ENCODE assay signal across 30 cellular contexts in genomic region chr10:99758241-99758891, GRCh38. TPM values are rescaled to one million over a fixed set of nuclear protein-coding genes. Genes with fewer than 3 reads are reported as not detected.
DNase-seq lines count a peak whose midpoint lies in the region; ATAC-seq and TF ChIP-seq lines count a peak whose summit lies in the region.
"Had no signal": no experiment of that assay in that cellular context is flagged by ENCODE, and none has a peak within 500 bp of the region (broad histone marks: within the 10 kb centered on the region; RNA-seq: fewer than 3 reads in every experiment).

No MANE protein-coding gene starts in this region.

- no peaks in the 10 kb centered on the region for H3K9me3 Mint-ChIP-seq in endothelial cell (ENCODE audit: unreplicated experiment)
- H3K9me3 Mint-ChIP-seq: activated naive CD4-positive, alpha-beta T cell treated with anti-CD3 and anti-CD28 coated beads, Interleukin-2, amount 10 ng/mL, durations not matched to agents 7 days and 5 days; GM23338 had no signal

- no peak for TF ChIP-seq POLR2A in HCT116 (IDR thresholded peaks at IDR 0.05; ENCODE audit: borderline replicate concordance, extremely low read depth, insufficient read depth, insufficient read length)
- TF ChIP-seq POLR2A in esophagus muscularis mucosa (IDR thresholded peaks at IDR 0.05; ENCODE audit: low read depth), result no peak

- H3K79me2 ChIP-seq in HCT116 (ENCODE audit: insufficient read depth, low read length) (0 out of 2 replicates have a peak, but pooled peaks cover 3% of the 10 kb centered on the region), hepatocyte (peaks cover 2% of the 10 kb centered on the region)

- H3K4me2 ChIP-seq in HCT116 (ENCODE audit: low read length) (no peak overlapping the region), hepatocyte (no peak overlapping the region)
- H3K4me2 ChIP-seq: GM23338, PC-9 had no signal

- TF ChIP-seq CTCF in HCT116 (IDR thresholded peaks at IDR 0.05 in 2 of 3, conservative IDR thresholded peaks at IDR 0.05 in 1 of 3; ENCODE audit: borderline replicate concordance in 1 of 3, insufficient read depth in 1 of 3, low read depth in 2 of 3, low read length in 2 of 3), result no peak
- no peak for TF ChIP-seq CTCF in choroid plexus epithelial cell (conservative IDR thresholded peaks at IDR 0.05; ENCODE audit: low read depth, low read length)
- no peak for TF ChIP-seq CTCF in hepatocyte (IDR thresholded peaks at IDR 0.05; ENCODE audit: poor library complexity)
- TF ChIP-seq CTCF in esophagus muscularis mucosa (IDR thresholded peaks at IDR 0.05), result no peak
- no peak for TF ChIP-seq CTCF in endothelial cell (IDR thresholded peaks at IDR 0.05; ENCODE audit: unreplicated experiment)

- H3K9me2 ChIP-seq in HCT116 (ENCODE audit: insufficient read depth) (no peaks in the 10 kb centered on the region), hepatocyte (replicated peaks; ENCODE audit: insufficient read depth) (no peaks in the 10 kb centered on the region)

- peak overlapping the region; percentile 97 for H3K27ac ChIP-seq in HCT116 (ENCODE audit: low read depth, low read length)
- H3K27ac ChIP-seq in hepatocyte, result peak overlapping the region; percentile 17
- H3K27ac ChIP-seq in esophagus muscularis mucosa (replicated peaks in 1 of 4), result peak overlapping the region in 1 of 4 donors; percentile 13
- no peak overlapping the region for H3K27ac ChIP-seq in aorta (ENCODE audit: low read depth in 1 of 2, low read length in 2 of 2)
- H3K27ac ChIP-seq: PC-9, upper lobe of left lung had no signal

- POLR2A ChIA-PET in HCT116 (lab: Charles Lee), result no interaction called here

- H4K20me1 ChIP-seq in HCT116 (ENCODE audit: insufficient read depth) (no peaks in the 10 kb centered on the region), hepatocyte (ENCODE audit: insufficient read depth, poor library complexity, severe bottlenecking) (no peaks in the 10 kb centered on the region)

- H3K27me3 Mint-ChIP-seq in endothelial cell (ENCODE audit: unreplicated experiment), result no peaks in the 10 kb centered on the region
- H3K27me3 Mint-ChIP-seq: activated CD4-positive, alpha-beta memory T cell treated with anti-CD3 and anti-CD28 coated beads for 36 hours; activated naive CD4-positive, alpha-beta T cell treated with anti-CD3 and anti-CD28 coated beads, Interleukin-2, amount 10 ng/mL, durations not matched to agents 7 days and 5 days; naive thymus-derived CD8-positive, alpha-beta T cell; stimulated activated naive B cell treated with anti-CD40 and anti-IgM and Interleukin-4, amounts not matched to agents 10 μg/mL and 1 μg/mL and 100 μg/mL, for 72 hours had no signal

- no TSS peak for BruUV-seq in HCT116 (replicated peaks; lab: Mats Ljungman, UMichigan)

- no peak for DNase-seq in HCT116 (ENCODE audit: low read depth, low spot score)
- peak; percentile 22 for DNase-seq in choroid plexus epithelial cell (ENCODE audit: low read depth)
- DNase-seq in hepatocyte (ENCODE audit: low spot score), result no peak
- DNase-seq in stromal cell of bone marrow (ENCODE audit: low read depth), result peak; percentile 18
- DNase-seq in esophagus muscularis mucosa (ENCODE audit: extremely low spot score), result no peak
- no peak for DNase-seq in aorta
- DNase-seq in endothelial cell (ENCODE audit: low spot score), result no peak
- DNase-seq: activated CD4-positive, alpha-beta memory T cell treated with anti-CD3 and anti-CD28 coated beads for 36 hours; activated CD4-positive, alpha-beta T cell treated with anti-CD3 and anti-CD28 coated beads for 1 hour; activated CD8-positive, alpha-beta memory T cell treated with anti-CD3 and anti-CD28 coated beads, Interleukin-2, amount 50 U/mL, for 4 hours; activated naive CD4-positive, alpha-beta T cell treated with anti-CD3 and anti-CD28 coated beads, Interleukin-2, amount 10 ng/mL, durations not matched to agents 7 days and 5 days; amniotic stem cell; DMS79; effector CD4-positive, alpha-beta T cell; hippocampal formation; KG1; naive thymus-derived CD8-positive, alpha-beta T cell; NCI-H2081; NCI-H226; NCI-H526 treated with DMSO at 0.1 percent for 48 hours; NK-92 treated with Interleukin-12 subunit alpha and Interleukin-12 subunit beta, amount 100 ng/mL, for 24 hours; occipital lobe; PC-9; SHP77; stimulated activated naive B cell treated with anti-CD40 and anti-IgM and Interleukin-4, amounts not matched to agents 10 μg/mL and 1 μg/mL and 100 μg/mL, for 72 hours; upper lobe of left lung had no signal

- no peak for TF ChIP-seq EP300 in esophagus muscularis mucosa (IDR thresholded peaks at IDR 0.05)

- H3K9me3 ChIP-seq in HCT116 (ENCODE audit: control insufficient read depth in 1 of 2, insufficient read depth in 1 of 2, low read depth in 1 of 2, low read length in 2 of 2) (no peaks in the 10 kb centered on the region), hepatocyte (ENCODE audit: low read depth) (no peaks in the 10 kb centered on the region), esophagus muscularis mucosa (no peaks in the 10 kb centered on the region), aorta (ENCODE audit: control insufficient read depth, low read length) (peaks cover 1% of the 10 kb centered on the region)
- H3K9me3 ChIP-seq: upper lobe of left lung had no signal

- H3K27ac Mint-ChIP-seq in endothelial cell (ENCODE audit: unreplicated experiment), result no peak overlapping the region
- H3K27ac Mint-ChIP-seq: activated CD4-positive, alpha-beta memory T cell treated with anti-CD3 and anti-CD28 coated beads for 36 hours; activated naive CD4-positive, alpha-beta T cell treated with anti-CD3 and anti-CD28 coated beads, Interleukin-2, amount 10 ng/mL, durations not matched to agents 7 days and 5 days; GM23338; naive thymus-derived CD8-positive, alpha-beta T cell; stimulated activated naive B cell treated with anti-CD40 and anti-IgM and Interleukin-4, amounts not matched to agents 10 μg/mL and 1 μg/mL and 100 μg/mL, for 72 hours; T-helper 2 cell treated with Interferon-gamma antibody and Interleukin-4, amounts not matched to agents 5 μg/mL and 100 μg/mL, for 36 hours had no signal

- H3K4me1 ChIP-seq in HCT116 (ENCODE audit: control insufficient read depth in 1 of 2, insufficient read depth in 2 of 2, low read length in 2 of 2) (peaks cover 42 to 57% of the 10 kb centered on the region in 2 experiments), hepatocyte (ENCODE audit: insufficient read depth) (no peaks in the 10 kb centered on the region), esophagus muscularis mucosa (no peaks in the 10 kb centered on the region), aorta (ENCODE audit: control insufficient read depth in 1 of 2, insufficient read depth in 2 of 2, low read length in 2 of 2) (no peaks in the 10 kb centered on the region)
- H3K4me1 ChIP-seq: upper lobe of left lung had no signal

- RAD21 ChIA-PET in HCT116 (lab: Charles Lee; ENCODE audit: low non-redundant PET in 1 of 2, low total read pairs in 2 of 2, uncharacterized antibody in 2 of 2, unreplicated experiment in 2 of 2), result no interaction called here

- intact Hi-C loops in HCT116 (cut with micrococcal nuclease), result no loop called here
- intact Hi-C loops in esophagus muscularis mucosa (cut with DNase I), result no loop called here
- intact Hi-C loops in aorta (cut with DNase I), result no loop called here

- H3K4me1 Mint-ChIP-seq in endothelial cell (ENCODE audit: unreplicated experiment), result no peaks in the 10 kb centered on the region
- H3K4me1 Mint-ChIP-seq: activated naive CD4-positive, alpha-beta T cell treated with anti-CD3 and anti-CD28 coated beads, Interleukin-2, amount 10 ng/mL, durations not matched to agents 7 days and 5 days; GM23338; stimulated activated naive B cell treated with anti-CD40 and anti-IgM and Interleukin-4, amounts not matched to agents 10 μg/mL and 1 μg/mL and 100 μg/mL, for 72 hours had no signal

- ATAC-seq in HCT116 (no peak), aorta (ENCODE audit: low FRiP score) (no peak)
- ATAC-seq: GM23338; naive thymus-derived CD8-positive, alpha-beta T cell; stimulated activated naive B cell treated with anti-CD40 and anti-IgM and Interleukin-4, amounts not matched to agents 10 μg/mL and 1 μg/mL and 100 μg/mL, for 72 hours had no signal

- H3K4me3 Mint-ChIP-seq in endothelial cell (ENCODE audit: unreplicated experiment), result no peak overlapping the region
- H3K4me3 Mint-ChIP-seq: activated CD4-positive, alpha-beta memory T cell treated with anti-CD3 and anti-CD28 coated beads for 36 hours; activated naive CD4-positive, alpha-beta T cell treated with anti-CD3 and anti-CD28 coated beads, Interleukin-2, amount 10 ng/mL, durations not matched to agents 7 days and 5 days; CD14-positive monocyte; GM23338; naive thymus-derived CD8-positive, alpha-beta T cell; stimulated activated naive B cell treated with anti-CD40 and anti-IgM and Interleukin-4, amounts not matched to agents 10 μg/mL and 1 μg/mL and 100 μg/mL, for 72 hours; T-helper 2 cell treated with Interferon-gamma antibody and Interleukin-4, amounts not matched to agents 5 μg/mL and 100 μg/mL, for 36 hours had no signal

- H3K4me3 ChIP-seq in HCT116 (replicated peaks in 1 of 2; ENCODE audit: low read depth in 1 of 2, low read length in 2 of 2) (no peak overlapping the region), choroid plexus epithelial cell (ENCODE audit: low read depth, low read length) (no peak overlapping the region), hepatocyte (no peak overlapping the region), esophagus muscularis mucosa (no peak overlapping the region), aorta (ENCODE audit: low read length in 2 of 2) (no peak overlapping the region)
- H3K4me3 ChIP-seq: GM23338, lung, PC-9, upper lobe of left lung had no signal

- no peak for TF ChIP-seq RAD21 in HCT116 (IDR thresholded peaks at IDR 0.05; ENCODE audit: low read depth)

- peaks cover 11% of the 10 kb centered on the region for H3K36me3 Mint-ChIP-seq in endothelial cell (ENCODE audit: low read depth, unreplicated experiment)

- CTCF ChIA-PET in HCT116 (lab: Charles Lee), result interaction anchor here (0.6 to 1.8 kb wide), 2 partner anchors 25 to 112 kb away, joined by 3 to 4 read pairs; no protein-coding TSS in a partner anchor

- H3K27me3 ChIP-seq in HCT116 (ENCODE audit: insufficient read depth, low read length), result no peaks in the 10 kb centered on the region
- no peaks in the 10 kb centered on the region for H3K27me3 ChIP-seq in hepatocyte
- no peaks in the 10 kb centered on the region for H3K27me3 ChIP-seq in esophagus muscularis mucosa
- no peaks in the 10 kb centered on the region for H3K27me3 ChIP-seq in aorta (ENCODE audit: control insufficient read depth in 1 of 2, insufficient read depth in 2 of 2, low read length in 1 of 2)
- H3K27me3 ChIP-seq: upper lobe of left lung had no signal

- H3K36me3 ChIP-seq in HCT116 (ENCODE audit: control insufficient read depth in 1 of 2, insufficient read depth in 2 of 2, low read length in 2 of 2), result peaks cover 46 to 48% of the 10 kb centered on the region in 2 experiments
- H3K36me3 ChIP-seq in hepatocyte (replicated peaks; ENCODE audit: insufficient read depth, low read depth), result no peaks in the 10 kb centered on the region
- peaks cover 37 to 76% (median 64%) of the 10 kb centered on the region in 4 donors for H3K36me3 ChIP-seq in esophagus muscularis mucosa
- H3K36me3 ChIP-seq in aorta (ENCODE audit: control insufficient read depth in 1 of 2, insufficient read depth in 2 of 2, low read length in 1 of 2), result peaks cover 4 to 8% of the 10 kb centered on the region in 2 donors

- H3K9ac ChIP-seq in HCT116 (ENCODE audit: low read length), result no peak overlapping the region

- H2AFZ ChIP-seq in HCT116 (ENCODE audit: low read depth, low read length, poor library complexity, severe bottlenecking) (no peak overlapping the region), hepatocyte (no peak overlapping the region)
- H2AFZ ChIP-seq: GM23338, PC-9 had no signal

- 83% methylated on average over 2 of the region's 2 CpGs for WGBS in hepatocyte (ENCODE audit: low lambda C conversion rate, missing lambda C conversion rate)
- 86% methylated on average over 2 of the region's 2 CpGs for WGBS in esophagus muscularis mucosa
- WGBS in aorta, 2 donors, result 91 to 94% methylated on average over 2 of the region's 2 CpGs

RNA-seq across cellular contexts. Expression of gene ABCC2, which starts 24.1 kb away (rescaled TPM):
- total RNA-seq in HCT116 (2021; ENCODE audit: unreplicated experiment) (88.2 TPM), hepatocyte (56.7 and 63.1 TPM in 2 replicates), esophagus muscularis mucosa (1 to 10 TPM in 1 of 4 donors, under 1 TPM in 3; 0.32 to 2.9 (median 0.42) TPM), aorta (1 to 10 TPM; 2.8 to 4.5 TPM), endothelial cell (ENCODE audit: unreplicated experiment) (1.9 TPM)
- polyA plus RNA-seq in HCT116 (2012), result 8.1 and 12.2 TPM in 2 replicates
- polyA plus RNA-seq in hepatocyte (27.4 and 29.7 TPM in 2 replicates), aorta (1 to 10 TPM in 1 of 2 donors, under 1 TPM in 1; 0.33 to 2.5 TPM)

RNA-seq across cellular contexts. Expression of gene CUTC, which starts 26.3 kb away (rescaled TPM):
- total RNA-seq in HCT116 (2021; ENCODE audit: unreplicated experiment) (53.6 TPM), hepatocyte (21.6 and 33.8 TPM in 2 replicates), esophagus muscularis mucosa (10 to 100 TPM; 17.6 to 28.7 (median 24.1) TPM), aorta (10 to 100 TPM; 16.5 to 22.4 TPM), endothelial cell (ENCODE audit: unreplicated experiment) (13.7 TPM)
- polyA plus RNA-seq in HCT116 (2012), result 39.1 and 51.8 TPM in 2 replicates
- polyA plus RNA-seq in hepatocyte (26.3 and 29.4 TPM in 2 replicates), aorta (10 to 100 TPM; 19.4 to 20.2 TPM)

RNA-seq across cellular contexts. Expression of gene COX15, which starts 26.4 kb away (rescaled TPM):
- total RNA-seq in HCT116 (2021; ENCODE audit: unreplicated experiment) (79.6 TPM), hepatocyte (30.5 and 42.0 TPM in 2 replicates), esophagus muscularis mucosa (10 to 100 TPM; 21.0 to 30.5 (median 24.1) TPM), aorta (10 to 100 TPM; 16.3 to 27.2 TPM), endothelial cell (ENCODE audit: unreplicated experiment) (34.5 TPM)
- 29.8 and 41.4 TPM in 2 replicates for polyA plus RNA-seq in HCT116 (2012)
- polyA plus RNA-seq in hepatocyte (26.8 and 28.5 TPM in 2 replicates), aorta (10 to 100 TPM; 10.0 to 15.9 TPM)

Comparison
In these comparisons a context has a peak if more than half of its experiments do, and no peak if none do; other contexts are left out.
1. DNase-seq: peak in choroid plexus epithelial cell (single experiment) and stromal cell of bone marrow (single experiment); none in HCT116 (single experiment), hepatocyte (single experiment), esophagus muscularis mucosa (single experiment), aorta (0 of 2) and endothelial cell (single experiment).
2. H3K27ac ChIP-seq: peak in HCT116 (single experiment) and hepatocyte (single experiment); none in aorta (0 of 2).
3. RNA of gene ABCC2, which starts 24.1 kb away (total RNA-seq): 88.2 TPM in HCT116 (single experiment) and 56.7 to 63.1 TPM in hepatocyte; 2.8 to 4.5 TPM in aorta, 1.9 TPM in endothelial cell (single experiment) and 0.32 to 2.9 TPM in esophagus muscularis mucosa; every median in the first group is over 10 times any median in the second.